Comparison of ENCODE assay signal across 9 cellular contexts in the genomic region with DNA sequence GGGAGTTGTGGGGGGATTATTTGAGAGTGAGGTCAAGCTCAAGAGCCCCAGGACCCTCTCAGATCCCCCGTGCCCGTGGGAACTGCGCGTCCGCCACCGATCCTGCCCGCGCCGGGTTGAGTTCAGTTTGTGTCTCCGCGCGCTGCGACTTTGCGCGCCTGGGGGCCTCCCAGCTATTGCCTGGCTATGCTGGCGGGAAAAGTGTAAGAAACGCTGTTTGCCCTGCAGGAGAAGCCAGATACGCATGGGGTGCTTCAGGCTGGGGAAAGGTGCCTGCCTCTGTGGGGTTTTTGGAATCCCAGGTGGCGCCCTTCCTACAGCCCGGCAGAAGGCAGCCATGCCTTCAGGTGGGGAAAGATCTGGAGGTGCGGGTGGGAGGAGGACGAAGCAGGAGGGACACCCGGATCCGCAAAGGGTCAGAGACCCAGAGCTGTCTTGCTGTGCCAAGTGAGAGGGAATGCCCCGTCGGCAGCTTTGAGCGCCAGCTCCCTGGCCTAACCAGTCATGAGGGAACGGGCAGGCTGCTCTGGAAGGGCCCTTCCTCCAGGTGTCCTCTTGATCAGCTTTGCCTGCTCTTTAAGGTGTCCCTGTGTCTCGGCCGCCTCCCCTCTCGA. TPM values are rescaled to one million over a fixed set of nuclear protein-coding genes. Genes with fewer than 3 reads are reported as not detected.
A peak's percentile ranks its signal among the peaks of the same experiment; 100 is the strongest.
DNase-seq lines count a peak whose midpoint lies in the region; ATAC-seq and TF ChIP-seq lines count a peak whose summit lies in the region.
"Had no signal": no experiment of that assay in that cellular context is flagged by ENCODE, and none has a peak within 500 bp of the region (broad histone marks: within the 10 kb centered on the region; RNA-seq: fewer than 3 reads in every experiment).

No MANE protein-coding gene starts in this region.

- H3K4me1 ChIP-seq in CD4-positive, CD25-positive, alpha-beta regulatory T cell (ENCODE audit: control insufficient read depth, insufficient read depth, low read length, poor library complexity, severe bottlenecking), result peaks cover 28% of the 10 kb centered on the region
- H3K4me1 ChIP-seq in effector memory CD4-positive, alpha-beta T cell (ENCODE audit: control insufficient read depth, insufficient read depth, low read length, poor library complexity, severe bottlenecking), result peaks cover 29% of the 10 kb centered on the region

- no peaks in the 10 kb centered on the region for H3K9me3 ChIP-seq in CD4-positive, CD25-positive, alpha-beta regulatory T cell (ENCODE audit: control insufficient read depth in 2 of 2, low read length in 2 of 2)
- H3K9me3 ChIP-seq in effector memory CD4-positive, alpha-beta T cell (ENCODE audit: control insufficient read depth, low read length), result no peaks in the 10 kb centered on the region

- no peaks in the 10 kb centered on the region for H3K36me3 Mint-ChIP-seq in CD4-positive, CD25-positive, alpha-beta regulatory T cell
- H3K36me3 Mint-ChIP-seq in nephron progenitor cell (ENCODE audit: low read depth), result no peaks in the 10 kb centered on the region

- H3K27ac Mint-ChIP-seq in CD4-positive, CD25-positive, alpha-beta regulatory T cell, result peak overlapping the region in 1 of 3 donors; percentile 71
- peak overlapping the region; percentile 99 for H3K27ac Mint-ChIP-seq in nephron progenitor cell

- H3K4me1 Mint-ChIP-seq in CD4-positive, CD25-positive, alpha-beta regulatory T cell, result peaks cover 2 to 38% (median 13%) of the 10 kb centered on the region in 4 donors
- peaks cover 71% of the 10 kb centered on the region for H3K4me1 Mint-ChIP-seq in nephron progenitor cell

- H3K27me3 Mint-ChIP-seq in CD4-positive, CD25-positive, alpha-beta regulatory T cell, result no peaks in the 10 kb centered on the region
- H3K27me3 Mint-ChIP-seq in nephron progenitor cell (ENCODE audit: low read depth, poor library complexity), result no peaks in the 10 kb centered on the region

- H3K4me3 Mint-ChIP-seq in CD4-positive, CD25-positive, alpha-beta regulatory T cell, result peak overlapping the region; percentile 63 to 89 (median 78)
- H3K4me3 Mint-ChIP-seq in nephron progenitor cell, result peak overlapping the region; percentile 80

- TF ChIP-seq CTCF in nephron progenitor cell (IDR thresholded peaks at IDR 0.05), result no peak

- no peak for ATAC-seq in CD4-positive, CD25-positive, alpha-beta regulatory T cell (ENCODE audit: low read depth in 2 of 2)
- no peak for ATAC-seq in GM21619 (IDR thresholded peaks at IDR 0.05; ENCODE audit: unreplicated experiment)
- no peak for ATAC-seq in HG02981 (IDR thresholded peaks at IDR 0.05; ENCODE audit: unreplicated experiment)

- no peak for DNase-seq in CD4-positive, CD25-positive, alpha-beta regulatory T cell
- peak; percentile 34 for DNase-seq in NAMALWA (ENCODE audit: low spot score)
- DNase-seq in effector memory CD4-positive, alpha-beta T cell, result no peak
- DNase-seq in nephron progenitor cell, result peak; percentile 44
- DNase-seq in NCI-H187 (lab: John Stamatoyannopoulos, UW), result no peak
- no peak for DNase-seq in stimulated activated naive CD4-positive, alpha-beta T cell (lab: John Stamatoyannopoulos, UW)

- H3K36me3 ChIP-seq in CD4-positive, CD25-positive, alpha-beta regulatory T cell (ENCODE audit: control insufficient read depth, insufficient read depth, low read length), result no peaks in the 10 kb centered on the region
- H3K36me3 ChIP-seq in effector memory CD4-positive, alpha-beta T cell (ENCODE audit: control insufficient read depth, insufficient read depth, low read length), result no peaks in the 10 kb centered on the region

- H3K27ac ChIP-seq in CD4-positive, CD25-positive, alpha-beta regulatory T cell (ENCODE audit: insufficient read depth, low read length, poor library complexity, severe bottlenecking), result peak overlapping the region; percentile 63
- no peak overlapping the region for H3K27ac ChIP-seq in effector memory CD4-positive, alpha-beta T cell (ENCODE audit: insufficient read depth, low read length, poor library complexity, severe bottlenecking)

- H3K4me3 ChIP-seq in CD4-positive, CD25-positive, alpha-beta regulatory T cell (ENCODE audit: low read depth, low read length), result no peak overlapping the region
- peak overlapping the region; percentile 62 for H3K4me3 ChIP-seq in effector memory CD4-positive, alpha-beta T cell (ENCODE audit: insufficient read depth, low read depth, low read length, poor library complexity, severe bottlenecking)

- no peaks in the 10 kb centered on the region for H3K9me3 Mint-ChIP-seq in CD4-positive, CD25-positive, alpha-beta regulatory T cell
- no peaks in the 10 kb centered on the region for H3K9me3 Mint-ChIP-seq in nephron progenitor cell

- H3K27me3 ChIP-seq in CD4-positive, CD25-positive, alpha-beta regulatory T cell (ENCODE audit: control insufficient read depth, insufficient read depth, low read length), result no peaks in the 10 kb centered on the region
- no peaks in the 10 kb centered on the region for H3K27me3 ChIP-seq in effector memory CD4-positive, alpha-beta T cell (replicated peaks; ENCODE audit: control insufficient read depth, insufficient read depth, low read length, poor library complexity, severe bottlenecking)

RNA-seq across cellular contexts. Expression of gene TEX44, which starts 22.5 kb away (rescaled TPM):
- not detected for total RNA-seq in CD4-positive, CD25-positive, alpha-beta regulatory T cell
- not detected for polyA plus RNA-seq in CD4-positive, CD25-positive, alpha-beta regulatory T cell
- total RNA-seq: dermis microvascular lymphatic vessel endothelial cell had no signal

Comparison
In these comparisons a context has a peak if more than half of its experiments do, and no peak if none do; other contexts are left out.
1. DNase-seq: peak in NAMALWA (single experiment) and nephron progenitor cell (single experiment); none in CD4-positive, CD25-positive, alpha-beta regulatory T cell (0 of 3), effector memory CD4-positive, alpha-beta T cell (0 of 3), NCI-H187 (0 of 2) and stimulated activated naive CD4-positive, alpha-beta T cell (0 of 6).